ENCODE assay signal across 1 cellular context in the genomic region with DNA sequence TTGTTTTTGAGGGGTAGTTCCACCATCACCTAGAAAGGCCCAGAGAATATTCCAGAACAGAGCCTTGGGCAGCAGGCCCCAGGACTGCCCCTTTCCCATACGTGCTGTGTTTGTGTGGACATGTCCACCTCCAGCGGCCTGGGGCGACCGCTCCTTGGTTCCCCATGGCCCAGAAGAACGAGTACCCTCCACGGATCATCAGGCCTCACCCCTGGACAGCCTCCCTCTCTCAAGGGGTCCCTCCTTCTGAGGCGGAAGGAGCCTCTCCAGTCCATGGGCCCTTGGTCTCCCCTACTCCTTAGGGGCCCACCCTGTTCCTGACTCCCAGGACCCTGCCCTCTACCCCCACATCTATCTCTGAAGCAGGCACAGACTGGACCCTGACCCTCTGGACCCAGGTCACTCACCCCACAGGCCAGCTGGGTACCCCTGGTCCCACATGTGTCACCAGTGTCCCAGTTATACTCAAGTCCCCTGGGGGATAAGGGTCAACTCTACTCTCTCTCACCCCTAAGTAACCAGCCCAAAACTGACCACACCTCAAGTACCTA.
A peak's percentile ranks its signal among the peaks of the same experiment; 100 is the strongest.
TF ChIP-seq lines count a peak whose summit lies in the region.

No MANE protein-coding gene starts in this region.

TF ChIP-seq in K562, 482 proteins besides CTCF, POLR2A, EP300 and RAD21 (continued from another document):
- TF ChIP-seq MEF2A (IDR thresholded peaks at IDR 0.05; ENCODE audit: control insufficient read depth, low read depth, low read length) = no peak
- 0 out of 2 replicates have a peak, but pooled peaks have one; percentile 0 for TF ChIP-seq MAFK (IDR thresholded peaks at IDR 0.05; ENCODE audit: low read length)
- peak; percentile 2; the same call in 1 of the 2 replicates for TF ChIP-seq SPI1 (IDR thresholded peaks at IDR 0.05; ENCODE audit: borderline replicate concordance, low read depth, low read length)
- TF ChIP-seq, protein P1, sequence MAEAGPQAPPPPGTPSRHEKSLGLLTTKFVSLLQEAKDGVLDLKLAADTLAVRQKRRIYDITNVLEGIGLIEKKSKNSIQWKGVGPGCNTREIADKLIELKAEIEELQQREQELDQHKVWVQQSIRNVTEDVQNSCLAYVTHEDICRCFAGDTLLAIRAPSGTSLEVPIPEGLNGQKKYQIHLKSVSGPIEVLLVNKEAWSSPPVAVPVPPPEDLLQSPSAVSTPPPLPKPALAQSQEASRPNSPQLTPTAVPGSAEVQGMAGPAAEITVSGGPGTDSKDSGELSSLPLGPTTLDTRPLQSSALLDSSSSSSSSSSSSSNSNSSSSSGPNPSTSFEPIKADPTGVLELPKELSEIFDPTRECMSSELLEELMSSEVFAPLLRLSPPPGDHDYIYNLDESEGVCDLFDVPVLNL (CRISPR knock-in tag; IDR thresholded peaks at IDR 0.05; ENCODE audit: low read depth) = no peak
- TF ChIP-seq ZNF707 (CRISPR knock-in tag; conservative IDR thresholded peaks at IDR 0.05) = no peak
- TF ChIP-seq, protein P2, sequence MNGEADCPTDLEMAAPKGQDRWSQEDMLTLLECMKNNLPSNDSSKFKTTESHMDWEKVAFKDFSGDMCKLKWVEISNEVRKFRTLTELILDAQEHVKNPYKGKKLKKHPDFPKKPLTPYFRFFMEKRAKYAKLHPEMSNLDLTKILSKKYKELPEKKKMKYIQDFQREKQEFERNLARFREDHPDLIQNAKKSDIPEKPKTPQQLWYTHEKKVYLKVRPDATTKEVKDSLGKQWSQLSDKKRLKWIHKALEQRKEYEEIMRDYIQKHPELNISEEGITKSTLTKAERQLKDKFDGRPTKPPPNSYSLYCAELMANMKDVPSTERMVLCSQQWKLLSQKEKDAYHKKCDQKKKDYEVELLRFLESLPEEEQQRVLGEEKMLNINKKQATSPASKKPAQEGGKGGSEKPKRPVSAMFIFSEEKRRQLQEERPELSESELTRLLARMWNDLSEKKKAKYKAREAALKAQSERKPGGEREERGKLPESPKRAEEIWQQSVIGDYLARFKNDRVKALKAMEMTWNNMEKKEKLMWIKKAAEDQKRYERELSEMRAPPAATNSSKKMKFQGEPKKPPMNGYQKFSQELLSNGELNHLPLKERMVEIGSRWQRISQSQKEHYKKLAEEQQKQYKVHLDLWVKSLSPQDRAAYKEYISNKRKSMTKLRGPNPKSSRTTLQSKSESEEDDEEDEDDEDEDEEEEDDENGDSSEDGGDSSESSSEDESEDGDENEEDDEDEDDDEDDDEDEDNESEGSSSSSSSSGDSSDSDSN (IDR thresholded peaks at IDR 0.05; ENCODE audit: borderline replicate concordance in 1 of 2, low read depth in 2 of 2, low read length in 2 of 2) = 0 out of 4 replicates have a peak, but pooled peaks of 1 of the 2 experiments have one; percentile 24
- peak; percentile 65; the same call in 1 of the 2 replicates for TF ChIP-seq MCM3 (IDR thresholded peaks at IDR 0.05)
- TF ChIP-seq JUND (IDR thresholded peaks at IDR 0.05; ENCODE audit: borderline replicate concordance, low read depth, low read length) = no peak
- no peak for TF ChIP-seq JUND (tag; IDR thresholded peaks at IDR 0.05; ENCODE audit: borderline replicate concordance, low read depth, low read length)
- TF ChIP-seq ZBTB8A (IDR thresholded peaks at IDR 0.05; ENCODE audit: partially characterized antibody) = no peak
- TF ChIP-seq MCM7 (IDR thresholded peaks at IDR 0.05) = peak in 1 of 2 experiments; percentile 56; a peak in 1 of 4 replicates
- TF ChIP-seq ZBTB7A (IDR thresholded peaks at IDR 0.05; ENCODE audit: borderline replicate concordance, control insufficient read depth, low read depth, low read length) = peak; percentile 29; the same call in 1 of the 2 replicates
- no peak for TF ChIP-seq CTBP1 (IDR thresholded peaks at IDR 0.05; ENCODE audit: borderline replicate concordance)
- no peak for TF ChIP-seq DIDO1 (tag; IDR thresholded peaks at IDR 0.05; ENCODE audit: low read depth)
- no peak for TF ChIP-seq STAT5B (CRISPR knock-in tag; IDR thresholded peaks at IDR 0.05)
- TF ChIP-seq ZNF174 (CRISPR knock-in tag; IDR thresholded peaks at IDR 0.05) = no peak
- TF ChIP-seq, protein P3, sequence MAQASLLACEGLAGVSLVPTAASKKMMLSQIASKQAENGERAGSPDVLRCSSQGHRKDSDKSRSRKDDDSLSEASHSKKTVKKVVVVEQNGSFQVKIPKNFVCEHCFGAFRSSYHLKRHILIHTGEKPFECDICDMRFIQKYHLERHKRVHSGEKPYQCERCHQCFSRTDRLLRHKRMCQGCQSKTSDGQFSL (CRISPR knock-in tag; IDR thresholded peaks at IDR 0.05) = no peak
- TF ChIP-seq, protein P3 (tag; IDR thresholded peaks at IDR 0.05) = no peak
